Comparison of ENCODE assay signal across 21 cellular contexts in genomic region chr6:169233832-169234231, GRCh38. TPM values are rescaled to one million over a fixed set of nuclear protein-coding genes. Genes with fewer than 3 reads are reported as not detected.
DNase-seq lines count a peak whose midpoint lies in the region; FAIRE-seq and TF ChIP-seq lines count a peak whose summit lies in the region.
"Had no signal": no experiment of that assay in that cellular context is flagged by ENCODE, and none has a peak within 500 bp of the region (broad histone marks: within the 10 kb centered on the region; RNA-seq: fewer than 3 reads in every experiment).

No MANE protein-coding gene starts in this region.

- peaks cover 21% of the 10 kb centered on the region; the same call in 1 of the 2 replicates for H3K23me2 ChIP-seq in H1 (ENCODE audit: low read depth, low read length)

- POLR2A ChIA-PET in H1 (lab: Charles Lee; ENCODE audit: partially characterized antibody): no interaction called here

- H3F3A ChIP-seq in neural progenitor cell (ENCODE audit: low read depth): no peaks in the 10 kb centered on the region

- DNase-seq in right atrium auricular region (ENCODE audit: low spot score) (peak; percentile 49), cardiac septum (ENCODE audit: low spot score) (no peak), H1 (ENCODE audit: low read depth in 1 of 2, low spot score in 2 of 2) (no peak), neural progenitor cell (ENCODE audit: low spot score) (no peak), vagina (ENCODE audit: extremely low spot score in 2 of 2) (peak; percentile 79 to 87), SJCRH30 (no peak), caudate nucleus (lab: John Stamatoyannopoulos, UW) (no peak), KBM-7 (no peak)
- DNase-seq: BE2C; CD4-positive, CD25-positive, alpha-beta regulatory T cell; DMS53; NCI-H1417 treated with DMSO at 0.1 percent for 48 hours; NCI-H187 treated with DMSO at 0.1 percent for 48 hours; NCI-H2227 treated with DMSO at 0.1 percent for 48 hours; NCI-H524; NCI-H82; SHP77 had no signal

- H3K79me2 ChIP-seq in H1 (ENCODE audit: control insufficient read depth in 1 of 2, insufficient read depth in 2 of 2, low read length in 2 of 2): no peaks in the 10 kb centered on the region
- H3K79me2 ChIP-seq in neural progenitor cell (ENCODE audit: low read depth): no peaks in the 10 kb centered on the region

- H3K9ac ChIP-seq in H1 (replicated peaks in 1 of 4; ENCODE audit: extremely low read depth in 1 of 4, low read depth in 3 of 4, low read length in 3 of 4): no peak overlapping the region
- H3K9ac ChIP-seq in neural progenitor cell: no peak overlapping the region

- no peak overlapping the region for H3K56ac ChIP-seq in H1 (replicated peaks; ENCODE audit: insufficient read length, low read depth, low read length)

- no peak overlapping the region for H3K14ac ChIP-seq in H1 (ENCODE audit: insufficient read length)

- H4K20me1 ChIP-seq in H1 (replicated peaks in 1 of 2; ENCODE audit: control insufficient read depth in 1 of 2, insufficient read depth in 2 of 2, low read length in 2 of 2) (peaks cover 0 to 5% of the 10 kb centered on the region in 2 experiments), neural progenitor cell (ENCODE audit: low read depth) (no peaks in the 10 kb centered on the region)

- H3K4me3 ChIP-seq in right atrium auricular region (no peak overlapping the region), H1 (ENCODE audit: extremely low read depth in 1 of 4, insufficient read depth in 2 of 4, low read depth in 3 of 4, low read length in 4 of 4) (no peak overlapping the region), neural progenitor cell (no peak overlapping the region), vagina (no peak overlapping the region), SJCRH30 (no peak overlapping the region)
- H3K4me3 ChIP-seq: GM23338 had no signal

- H3K23ac ChIP-seq in H1 (ENCODE audit: insufficient read length): no peak overlapping the region

- no peak overlapping the region for H4K8ac ChIP-seq in H1 (ENCODE audit: extremely low read depth, insufficient read depth, low read length)

- H3K4me2 ChIP-seq in H1 (ENCODE audit: insufficient read depth in 1 of 2, low read depth in 2 of 2, low read length in 2 of 2): no peak overlapping the region
- H3K4me2 ChIP-seq in neural progenitor cell: no peak overlapping the region
- H3K4me2 ChIP-seq: GM23338 had no signal

- H2AK5ac ChIP-seq in H1 (ENCODE audit: low read depth, low read length): 0 out of 2 replicates have a peak overlapping the region, but pooled peaks have one; percentile 49

- H3K27ac ChIP-seq in right atrium auricular region: no peak overlapping the region
- no peak overlapping the region for H3K27ac ChIP-seq in H1 (ENCODE audit: low read depth, low read length)
- H3K27ac ChIP-seq in neural progenitor cell: no peak overlapping the region
- peak overlapping the region; percentile 1 for H3K27ac ChIP-seq in vagina
- H3K27ac ChIP-seq in SJCRH30: no peak overlapping the region
- no peak overlapping the region for H3K27ac ChIP-seq in caudate nucleus (ENCODE audit: low read depth, low read length)

- intact Hi-C loops in cardiac septum (cut with DNase I): no loop called here
- intact Hi-C loops in vagina (cut with DNase I): no loop called here

- peaks cover 5% of the 10 kb centered on the region for H3K4me1 Mint-ChIP-seq in neural progenitor cell
- H3K4me1 Mint-ChIP-seq: CD4-positive, CD25-positive, alpha-beta regulatory T cell; GM23338 had no signal

- H2BK12ac ChIP-seq in H1 (ENCODE audit: low read depth, low read length): peak overlapping the region; percentile 87; the same call in 1 of the 2 replicates

- peak overlapping the region; percentile 56; the same call in 1 of the 2 replicates for H2BK5ac ChIP-seq in H1 (ENCODE audit: low read depth, low read length)

- CTCF ChIA-PET in H1 (lab: Charles Lee; ENCODE audit: partially characterized antibody): no interaction called here

- TF ChIP-seq RAD21 in H1 (IDR thresholded peaks at IDR 0.05 in 1 of 2, conservative IDR thresholded peaks at IDR 0.05 in 1 of 2; ENCODE audit: low read depth in 2 of 2, low read length in 2 of 2): no peak

- peaks cover 7% of the 10 kb centered on the region for H3K27me3 Mint-ChIP-seq in neural progenitor cell (ENCODE audit: insufficient read depth, low read depth)
- H3K27me3 Mint-ChIP-seq: CD4-positive, CD25-positive, alpha-beta regulatory T cell had no signal

- H3K9me3 ChIP-seq in right atrium auricular region (no peaks in the 10 kb centered on the region), H1 (ENCODE audit: insufficient read depth in 2 of 2, low read depth in 1 of 2, low read length in 1 of 2) (no peaks in the 10 kb centered on the region), neural progenitor cell (ENCODE audit: low read depth) (no peaks in the 10 kb centered on the region), vagina (no peaks in the 10 kb centered on the region), SJCRH30 (replicated peaks) (no peaks in the 10 kb centered on the region)
- H3K9me3 ChIP-seq: BE2C had no signal

- no peak overlapping the region for H2AFZ ChIP-seq in H1 (ENCODE audit: low read length)
- H2AFZ ChIP-seq in neural progenitor cell (replicated peaks): no peak overlapping the region
- H2AFZ ChIP-seq: GM23338 had no signal

- H3K4me1 ChIP-seq in right atrium auricular region (no peaks in the 10 kb centered on the region), H1 (replicated peaks in 1 of 4; ENCODE audit: control insufficient read depth in 3 of 4, insufficient read depth in 4 of 4, low read length in 3 of 4) (no peaks in the 10 kb centered on the region; a peak in 1 of 7 replicates), neural progenitor cell (no peaks in the 10 kb centered on the region), vagina (no peaks in the 10 kb centered on the region), SJCRH30 (no peaks in the 10 kb centered on the region)
- H3K4me1 ChIP-seq: BE2C had no signal

- H2BK120ac ChIP-seq in H1 (replicated peaks; ENCODE audit: low read depth, low read length): no peak overlapping the region

- no peaks in the 10 kb centered on the region for H3K79me1 ChIP-seq in H1 (ENCODE audit: low read depth, low read length)

- no peak overlapping the region for H3K4me3 Mint-ChIP-seq in neural progenitor cell
- H3K4me3 Mint-ChIP-seq: GM23338 had no signal

- 91% methylated on average over 6 of the region's 6 CpGs; no CpG with 5 or more reads in 1 of the 2 experiments for WGBS in H1 (ENCODE audit: extremely low coverage in 1 of 2, insufficient coverage in 1 of 2, insufficient read length in 1 of 2, insufficient replicate concordance in 2 of 2, low coverage in 1 of 2, low lambda C conversion rate in 2 of 2, missing lambda C conversion rate in 1 of 2), 2 experiments

- peak overlapping the region; percentile 5 for H4K91ac ChIP-seq in H1 (replicated peaks; ENCODE audit: insufficient read length, low read length)

- H3K27me3 ChIP-seq in right atrium auricular region: no peaks in the 10 kb centered on the region
- no peaks in the 10 kb centered on the region for H3K27me3 ChIP-seq in H1 (replicated peaks in 1 of 4; ENCODE audit: control insufficient read depth in 3 of 4, extremely low read depth in 1 of 4, insufficient read depth in 3 of 4, low read length in 3 of 4)
- H3K27me3 ChIP-seq in neural progenitor cell: no peaks in the 10 kb centered on the region
- H3K27me3 ChIP-seq in vagina: no peaks in the 10 kb centered on the region
- 0 out of 2 replicates have a peak, but pooled peaks cover 3% of the 10 kb centered on the region for H3K27me3 ChIP-seq in SJCRH30
- H3K27me3 ChIP-seq: BE2C had no signal

- TF ChIP-seq POLR2A in H1 (IDR thresholded peaks at IDR 0.05; ENCODE audit: control extremely low read depth in 1 of 2, low read depth in 2 of 2, low read length in 2 of 2): no peak
- TF ChIP-seq POLR2A in vagina (IDR thresholded peaks at IDR 0.05): no peak

- H2BK15ac ChIP-seq in H1 (ENCODE audit: low read length): no peak overlapping the region

- no peak for TF ChIP-seq EP300 in H1 (IDR thresholded peaks at IDR 0.05; ENCODE audit: borderline replicate concordance in 1 of 2, low read depth in 2 of 2, low read length in 2 of 2)

- no peak for FAIRE-seq in H1 (lab: Jason Lieb, UNC)
- FAIRE-seq: A204.1, GM12891, GM18507 had no signal

- H4K5ac ChIP-seq in H1 (ENCODE audit: insufficient read length, low read depth, low read length): no peak overlapping the region

- peak overlapping the region; percentile 32 for H3K4ac ChIP-seq in H1 (replicated peaks; ENCODE audit: insufficient read length, low read depth, low read length)

- H3K9me3 Mint-ChIP-seq in neural progenitor cell: peaks cover 12% of the 10 kb centered on the region

- H3K18ac ChIP-seq in H1 (ENCODE audit: extremely low read depth, low read length): no peak overlapping the region

- peaks cover 31% of the 10 kb centered on the region for H3K36me3 ChIP-seq in right atrium auricular region
- H3K36me3 ChIP-seq in H1 (ENCODE audit: control insufficient read depth in 2 of 4, insufficient read depth in 4 of 4, low read length in 3 of 4): peaks cover 0 to 20% (median under 1%) of the 10 kb centered on the region in 4 experiments; a peak in 3 of 8 replicates
- H3K36me3 ChIP-seq in neural progenitor cell: no peaks in the 10 kb centered on the region
- H3K36me3 ChIP-seq in vagina: peaks cover 0 to 45% of the 10 kb centered on the region in 2 donors
- H3K36me3 ChIP-seq in SJCRH30: no peaks in the 10 kb centered on the region
- H3K36me3 ChIP-seq: BE2C had no signal

- in situ Hi-C loops in KBM-7 (cut with MboI; ENCODE audit: low pct_unique_long_range_greater_than_20kb, low sequenced_read_pairs): no loop called here

- H3K27ac Mint-ChIP-seq in neural progenitor cell: peak overlapping the region; percentile 34
- H3K27ac Mint-ChIP-seq: GM23338 had no signal

- TF ChIP-seq CTCF in right atrium auricular region (IDR thresholded peaks at IDR 0.05): no peak
- TF ChIP-seq CTCF in H1 (IDR thresholded peaks at IDR 0.05; ENCODE audit: control extremely low read depth in 1 of 3, insufficient read depth in 1 of 3, low read depth in 1 of 3, low read length in 3 of 3): no peak
- TF ChIP-seq CTCF in neural progenitor cell (IDR thresholded peaks at IDR 0.05): no peak
- TF ChIP-seq CTCF in vagina (IDR thresholded peaks at IDR 0.05): no peak

- no peak overlapping the region for H2BK20ac ChIP-seq in H1 (ENCODE audit: low read length)

- peaks cover 14% of the 10 kb centered on the region for H3K36me3 Mint-ChIP-seq in neural progenitor cell
- H3K36me3 Mint-ChIP-seq: CD4-positive, CD25-positive, alpha-beta regulatory T cell had no signal

RNA-seq across cellular contexts. Expression of gene THBS2, which starts 19.8 kb away (rescaled TPM):
- 10 to 100 TPM; 16.2 to 24.5 TPM for total RNA-seq in right atrium auricular region
- total RNA-seq in cardiac septum: 28.8 TPM
- total RNA-seq in H1 (2021; fragmentation: NEBNext Ultra II Directional; extraction: Animal tissue kit (Norgen Biotek cat#: 25700)): 22.5 and 23.3 TPM in 2 replicates
- 11.0 and 14.5 TPM in 2 replicates for polyA plus RNA-seq in H1 (2011; rRNA removed)
- polyA plus RNA-seq in H1 (2011; cell fraction: cytosol; rRNA removed): 13.2 TPM
- 33.1 TPM for polyA plus RNA-seq in H1 (2011; cell fraction: nucleus; rRNA removed)
- 9.6 to 12.8 TPM (median 11.3 TPM) in 4 replicates for polyA plus RNA-seq in H1 (2012, experiment 1 of 2)
- 3.1 TPM for polyA plus RNA-seq in H1 (2012, experiment 2 of 2)
- 21.3 TPM for polyA plus RNA-seq in H1 (2013, experiment 1 of 2)
- polyA plus RNA-seq in H1 (2013, experiment 2 of 2): 17.4 TPM
- polyA minus RNA-seq in H1 (2011; rRNA and poly(A)+ RNA removed): 23.9 and 27.8 TPM in 2 replicates
- polyA minus RNA-seq in H1 (2011; cell fraction: cytosol; rRNA and poly(A)+ RNA removed): 17.0 TPM
- 19.3 TPM for polyA minus RNA-seq in H1 (2011; cell fraction: nucleus; rRNA and poly(A)+ RNA removed)
- 0.09 and 0.13 TPM in 2 replicates for total RNA-seq in neural progenitor cell (ENCODE audit: low replicate concordance)
- total RNA-seq in vagina: 86.4 TPM
- 0.18 and 0.28 TPM in 2 replicates for total RNA-seq in SJCRH30 (2014; rRNA removed; shearing (Covaris generic))
- total RNA-seq: CD4-positive, CD25-positive, alpha-beta regulatory T cell had no signal

Comparison
In these comparisons a context has a peak if more than half of its experiments do, and no peak if none do; other contexts are left out.
1. DNase-seq: peak in right atrium auricular region (single experiment) and vagina (2 of 2); none in cardiac septum (single experiment), H1 (0 of 2), neural progenitor cell (single experiment), SJCRH30 (0 of 2), caudate nucleus (0 of 61) and KBM-7 (single experiment).
2. RNA of gene THBS2, which starts 19.8 kb away (total RNA-seq): 86.4 TPM in vagina (single experiment), 28.8 TPM in cardiac septum (single experiment), 16.2 to 24.5 TPM in right atrium auricular region and 22.5 to 23.3 TPM in H1; 0.18 to 0.28 TPM in SJCRH30 and 0.09 to 0.13 TPM in neural progenitor cell; every median in the first group is over 10 times any median in the second.